Comparison of ENCODE assay signal across 8 cellular contexts in the genomic region with DNA sequence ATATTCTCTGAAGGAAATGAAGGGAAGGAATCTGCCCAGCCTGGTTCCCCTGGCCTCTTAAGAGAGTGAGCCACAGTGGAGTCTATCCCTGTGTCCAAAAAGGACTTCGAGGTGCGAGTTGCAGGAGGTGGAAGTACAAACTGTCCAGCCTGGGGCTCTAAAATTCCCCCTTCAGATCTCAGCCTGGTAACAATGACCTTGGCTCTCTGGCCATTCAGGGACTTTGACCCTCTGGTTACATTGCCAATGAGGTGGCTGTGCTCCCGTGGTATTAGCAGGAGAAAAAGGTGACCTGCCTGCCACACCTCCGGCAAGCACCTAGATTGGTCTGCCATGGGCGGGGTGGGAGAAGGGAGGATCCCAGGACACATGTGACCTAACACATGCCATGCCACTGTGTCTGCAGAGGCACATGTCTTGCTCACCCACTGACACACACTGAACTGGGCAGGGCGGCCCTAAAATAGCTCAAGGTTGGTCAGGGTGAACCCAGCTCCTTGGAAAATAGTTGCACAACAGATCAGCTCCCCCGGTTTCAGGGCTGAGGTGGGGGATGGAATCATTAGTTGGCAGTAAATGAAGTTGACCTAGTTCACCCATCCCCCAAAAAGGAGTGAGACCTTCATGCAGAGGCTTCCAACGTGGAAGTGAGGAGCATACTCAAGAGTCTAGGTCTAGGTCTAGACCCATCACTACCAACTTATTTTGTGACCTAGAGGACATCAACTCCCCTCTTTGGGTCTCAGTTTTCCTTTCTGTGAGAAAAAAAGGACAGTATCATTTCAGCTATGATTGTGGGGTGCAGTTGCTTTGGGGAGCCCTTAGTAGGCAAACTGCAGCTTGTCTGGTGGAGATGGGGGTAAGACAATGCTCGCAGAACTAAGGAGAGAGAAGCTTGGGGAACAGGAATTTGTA. TPM values are rescaled to one million over a fixed set of nuclear protein-coding genes. Genes with fewer than 3 reads are reported as not detected.
A peak's percentile ranks its signal among the peaks of the same experiment; 100 is the strongest.
DNase-seq lines count a peak whose midpoint lies in the region; ATAC-seq lines count a peak whose summit lies in the region.

No MANE protein-coding gene starts in this region.

- H3K4me1 Mint-ChIP-seq in activated CD4-positive, alpha-beta T cell treated with anti-CD3 and anti-CD28 coated beads for 36 hours, result peaks cover 85% of the 10 kb centered on the region
- H3K4me1 Mint-ChIP-seq in activated CD4-positive, alpha-beta memory T cell treated with anti-CD3 and anti-CD28 coated beads for 36 hours (ENCODE audit: low read depth), result peaks cover 82% of the 10 kb centered on the region

- H3K27me3 Mint-ChIP-seq in activated CD4-positive, alpha-beta T cell treated with anti-CD3 and anti-CD28 coated beads for 36 hours, result no peaks in the 10 kb centered on the region
- H3K27me3 Mint-ChIP-seq in activated CD4-positive, alpha-beta memory T cell treated with anti-CD3 and anti-CD28 coated beads for 36 hours, result no peaks in the 10 kb centered on the region

- intact Hi-C loops in activated CD4-positive, alpha-beta T cell treated with anti-CD3 and anti-CD28 coated beads for 36 hours (cut with DNase I, micrococcal nuclease), result loop anchor here (2.0 to 10.0 kb wide), 9 partner anchors 25 to 504 kb away; partner anchors contain the start of genes CDC6 (in 1 of the 2), THRA (in 1 of the 2) and TOP2A (in 1 of the 2)
- intact Hi-C loops in activated CD4-positive, alpha-beta memory T cell treated with anti-CD3 and anti-CD28 coated beads for 36 hours (cut with micrococcal nuclease), result loop anchor here (2.0 to 5.0 kb wide), 4 partner anchors 23 to 326 kb away; partner anchors contain the start of gene MED24

- POLR2A ChIA-PET in activated CD4-positive, alpha-beta T cell treated with anti-CD3 and anti-CD28 coated beads for 36 hours (lab: Charles Lee), result interaction anchor here (0.9 to 3.6 kb wide), 3 partner anchors 12 to 44 kb away, joined by 3 to 34 read pairs (median 4); partner anchors contain the start of gene MED24
- POLR2A ChIA-PET in activated CD4-positive, alpha-beta memory T cell treated with anti-CD3 and anti-CD28 coated beads for 36 hours (lab: Charles Lee), result interaction anchor here (1.0 to 2.1 kb wide), 5 partner anchors 13 to 55 kb away, joined by 3 to 15 read pairs (median 4); no protein-coding TSS in a partner anchor

- H3K4me3 Mint-ChIP-seq in activated CD4-positive, alpha-beta T cell treated with anti-CD3 and anti-CD28 coated beads for 36 hours, result peak overlapping the region; percentile 88
- peak overlapping the region; percentile 88 for H3K4me3 Mint-ChIP-seq in activated CD4-positive, alpha-beta memory T cell treated with anti-CD3 and anti-CD28 coated beads for 36 hours

- peaks cover 45% of the 10 kb centered on the region for H3K36me3 Mint-ChIP-seq in activated CD4-positive, alpha-beta T cell treated with anti-CD3 and anti-CD28 coated beads for 36 hours (ENCODE audit: low read depth)
- H3K36me3 Mint-ChIP-seq in activated CD4-positive, alpha-beta memory T cell treated with anti-CD3 and anti-CD28 coated beads for 36 hours, result peaks cover 30% of the 10 kb centered on the region

- ATAC-seq in activated CD4-positive, alpha-beta T cell treated with anti-CD3 and anti-CD28 coated beads for 36 hours, result no peak

- peak overlapping the region; percentile 90 for H3K27ac Mint-ChIP-seq in activated CD4-positive, alpha-beta T cell treated with anti-CD3 and anti-CD28 coated beads for 36 hours
- peak overlapping the region; percentile 91 for H3K27ac Mint-ChIP-seq in activated CD4-positive, alpha-beta memory T cell treated with anti-CD3 and anti-CD28 coated beads for 36 hours

- peak; percentile 48 for DNase-seq in activated CD4-positive, alpha-beta T cell treated with anti-CD3 and anti-CD28 coated beads for 36 hours
- DNase-seq in activated CD4-positive, alpha-beta T cell treated with anti-CD3 and anti-CD28 coated beads for 1 hour, result no peak
- peak; percentile 60 for DNase-seq in activated CD4-positive, alpha-beta memory T cell treated with anti-CD3 and anti-CD28 coated beads for 36 hours
- DNase-seq in glomerular visceral epithelial cell (ENCODE audit: extremely low spot score), result peak; percentile 31
- DNase-seq in renal cortical epithelial cell (ENCODE audit: low read depth), result peak; percentile 91
- no peak for DNase-seq in NCI-H1930 (lab: John Stamatoyannopoulos, UW)
- DNase-seq in dedifferentiated amniotic fluid mesenchymal stem cell (ENCODE audit: extremely low spot score), result no peak
- no peak for DNase-seq in Kasumi-1 (lab: John Stamatoyannopoulos, UW)

- CTCF ChIA-PET in activated CD4-positive, alpha-beta T cell treated with anti-CD3 and anti-CD28 coated beads for 36 hours (lab: Charles Lee), result interaction anchor here (0.6 to 11.1 kb wide), 12 partner anchors 12 to 329 kb away, joined by 3 to 156 read pairs (median 3); partner anchors contain the start of gene MED24
- CTCF ChIA-PET in activated CD4-positive, alpha-beta memory T cell treated with anti-CD3 and anti-CD28 coated beads for 36 hours (lab: Charles Lee), result interaction anchor here (1.1 to 9.3 kb wide), 7 partner anchors 9 to 118 kb away, joined by 3 to 159 read pairs (median 6); partner anchors contain the start of genes PSMD3 and THRA

- no peaks in the 10 kb centered on the region for H3K9me3 Mint-ChIP-seq in activated CD4-positive, alpha-beta T cell treated with anti-CD3 and anti-CD28 coated beads for 36 hours (ENCODE audit: low read depth)
- no peaks in the 10 kb centered on the region for H3K9me3 Mint-ChIP-seq in activated CD4-positive, alpha-beta memory T cell treated with anti-CD3 and anti-CD28 coated beads for 36 hours

RNA-seq across cellular contexts. Expression of gene NR1D1, which starts 2.2 kb away (rescaled TPM):
- total RNA-seq in activated CD4-positive, alpha-beta T cell treated with anti-CD3 and anti-CD28 coated beads for 36 hours, result 1 to 10 TPM; 5.2 to 5.4 TPM
- total RNA-seq in activated CD4-positive, alpha-beta memory T cell treated with anti-CD3 and anti-CD28 coated beads for 36 hours, result 1 to 10 TPM; 6.7 to 7.3 TPM
- total RNA-seq in renal cortical epithelial cell, result 0.75 TPM in 1 of 2 replicates, not detected in the other

RNA-seq across cellular contexts. Expression of gene MSL1, which starts 23.6 kb away (rescaled TPM):
- 10 to 100 TPM; 81.7 to 89.6 TPM for total RNA-seq in activated CD4-positive, alpha-beta T cell treated with anti-CD3 and anti-CD28 coated beads for 36 hours
- total RNA-seq in activated CD4-positive, alpha-beta memory T cell treated with anti-CD3 and anti-CD28 coated beads for 36 hours, result 10 to 100 TPM; 77.9 to 80.6 TPM
- 21.9 and 47.7 TPM in 2 replicates for total RNA-seq in renal cortical epithelial cell

RNA-seq across cellular contexts. Expression of gene THRA, which starts 35.4 kb away (rescaled TPM):
- total RNA-seq in activated CD4-positive, alpha-beta T cell treated with anti-CD3 and anti-CD28 coated beads for 36 hours, result 10 to 100 TPM; 12.9 to 13.1 TPM
- total RNA-seq in activated CD4-positive, alpha-beta memory T cell treated with anti-CD3 and anti-CD28 coated beads for 36 hours, result 10 to 100 TPM; 12.5 to 13.4 TPM
- total RNA-seq in renal cortical epithelial cell, result 3.5 and 22.0 TPM in 2 replicates

RNA-seq across cellular contexts. Expression of gene CASC3, which starts 42.1 kb away (rescaled TPM):
- 100 to 1,000 TPM in 1 of 2 experiments, 10 to 100 TPM in 1; 88.3 to 104 TPM for total RNA-seq in activated CD4-positive, alpha-beta T cell treated with anti-CD3 and anti-CD28 coated beads for 36 hours
- 100 to 1,000 TPM in 1 of 2 experiments, 10 to 100 TPM in 1; 96.1 to 102 TPM for total RNA-seq in activated CD4-positive, alpha-beta memory T cell treated with anti-CD3 and anti-CD28 coated beads for 36 hours
- 19.4 and 31.0 TPM in 2 replicates for total RNA-seq in renal cortical epithelial cell

RNA-seq across cellular contexts. Expression of gene MED24, which starts 44.0 kb away (rescaled TPM):
- 100 to 1,000 TPM in 1 of 2 experiments, 10 to 100 TPM in 1; 97.4 to 110 TPM for total RNA-seq in activated CD4-positive, alpha-beta T cell treated with anti-CD3 and anti-CD28 coated beads for 36 hours
- 10 to 100 TPM; 89.2 to 99.9 TPM for total RNA-seq in activated CD4-positive, alpha-beta memory T cell treated with anti-CD3 and anti-CD28 coated beads for 36 hours
- 35.3 and 54.3 TPM in 2 replicates for total RNA-seq in renal cortical epithelial cell

Comparison
In these comparisons a context has a peak if more than half of its experiments do, and no peak if none do; other contexts are left out.
1. DNase-seq: peak in activated CD4-positive, alpha-beta T cell treated with anti-CD3 and anti-CD28 coated beads for 36 hours (single experiment), activated CD4-positive, alpha-beta memory T cell treated with anti-CD3 and anti-CD28 coated beads for 36 hours (single experiment), glomerular visceral epithelial cell (single experiment) and renal cortical epithelial cell (single experiment); none in activated CD4-positive, alpha-beta T cell treated with anti-CD3 and anti-CD28 coated beads for 1 hour (single experiment), NCI-H1930 (0 of 2), dedifferentiated amniotic fluid mesenchymal stem cell (single experiment) and Kasumi-1 (0 of 2).